ENCODE assay signal across 8 cellular contexts in genomic region chr5:5421149-5421960, GRCh38. TPM values are rescaled to one million over a fixed set of nuclear protein-coding genes. Genes with fewer than 3 reads are reported as not detected.
DNase-seq lines count a peak whose midpoint lies in the region; ATAC-seq, FAIRE-seq and TF ChIP-seq lines count a peak whose summit lies in the region.

No MANE protein-coding gene starts in this region.

- H2AFZ ChIP-seq in OCI-LY7 (ENCODE audit: low read length) = peak overlapping the region; percentile 75; the same call in 1 of the 2 replicates
- H2AFZ ChIP-seq in GM12878 (ENCODE audit: control insufficient read depth, low read depth, low read length) = peak overlapping the region; percentile 95
- H2AFZ ChIP-seq in HepG2 (ENCODE audit: low read length) = peak overlapping the region; percentile 82

- TF ChIP-seq CTCF in OCI-LY7 (conservative IDR thresholded peaks at IDR 0.05; ENCODE audit: low read length) (no peak), GM12878 (IDR thresholded peaks at IDR 0.05 in 2 of 3, conservative IDR thresholded peaks at IDR 0.05 in 1 of 3; ENCODE audit: control insufficient read depth in 2 of 3, extremely low read depth in 1 of 3, insufficient read depth in 1 of 3, low read depth in 3 of 3, low read length in 3 of 3) (no peak), HepG2 (CRISPR knock-in tag; IDR thresholded peaks at IDR 0.05) (no peak), suprapubic skin (IDR thresholded peaks at IDR 0.05) (no peak)

- no peak for TF ChIP-seq RAD21 in GM12878 (IDR thresholded peaks at IDR 0.05; ENCODE audit: insufficient read depth, low read depth, low read length)
- no peak for TF ChIP-seq RAD21 in HepG2 (CRISPR knock-in tag; IDR thresholded peaks at IDR 0.05)

- FAIRE-seq in GM12878 (lab: Jason Lieb, UNC) = peak; percentile 13
- peak; percentile 34 for FAIRE-seq in HepG2 (lab: Jason Lieb, UNC)

- ATAC-seq in GM12878 = peak; percentile 24
- ATAC-seq in HepG2 = no peak
- no peak for ATAC-seq in HG02938 (IDR thresholded peaks at IDR 0.05; ENCODE audit: unreplicated experiment)

- H3K79me2 ChIP-seq in OCI-LY7 (ENCODE audit: insufficient read depth, low read depth, low read length) = peaks cover 37% of the 10 kb centered on the region
- H3K79me2 ChIP-seq in GM12878 (ENCODE audit: control insufficient read depth, insufficient read depth, low read length) = peaks cover 40% of the 10 kb centered on the region
- H3K79me2 ChIP-seq in HepG2 (ENCODE audit: insufficient read depth, low read length) = peaks cover 35% of the 10 kb centered on the region

- H3K4me1 ChIP-seq in OCI-LY7 (ENCODE audit: insufficient read depth, low read length, poor library complexity, severe bottlenecking) = peaks cover 45% of the 10 kb centered on the region
- H3K4me1 ChIP-seq in GM12878 (ENCODE audit: control insufficient read depth, insufficient read depth, low read length) = peaks cover 27% of the 10 kb centered on the region
- peaks cover 64% of the 10 kb centered on the region for H3K4me1 ChIP-seq in HepG2 (ENCODE audit: insufficient read depth, low read length)
- peaks cover 47% of the 10 kb centered on the region for H3K4me1 ChIP-seq in suprapubic skin

- in situ Hi-C loops in GM12878 (cut with MboI) (loop anchor here (5.0 kb wide), 1 partner anchor 279 kb away; the partner anchor contains the start of gene ADAMTS16), HepG2 (cut with HindIII; ENCODE audit: extremely low pct_ligation_motif_present, low pct_unique_long_range_greater_than_20kb) (loop anchor here (5.0 to 25.0 kb wide), 2 partner anchors 284 to 544 kb away; partner anchors contain the start of gene ADAMTS16)

- RAD21 ChIA-PET in GM12878 (lab: Charles Lee; ENCODE audit: unreplicated experiment) = interaction anchor here (0.8 to 1.3 kb wide), 3 partner anchors 48 to 542 kb away, joined by 3 to 5 read pairs (median 3); no protein-coding TSS in a partner anchor

- TF ChIP-seq EP300 in GM12878 (IDR thresholded peaks at IDR 0.05; ENCODE audit: borderline replicate concordance in 1 of 2, control insufficient read depth in 1 of 2, low read depth in 2 of 2, low read length in 2 of 2) (no peak), HepG2 (IDR thresholded peaks at IDR 0.05; ENCODE audit: low read depth in 2 of 2, low read length in 2 of 2) (no peak), HepG2 (CRISPR knock-in tag; IDR thresholded peaks at IDR 0.05; ENCODE audit: borderline replicate concordance) (no peak), suprapubic skin (IDR thresholded peaks at IDR 0.05) (no peak)

- CTCF ChIA-PET in OCI-LY7 (lab: Charles Lee; ENCODE audit: unreplicated experiment) (interaction anchor here (0.7 kb wide), 1 partner anchor 1119 kb away, joined by 3 read pairs; no protein-coding TSS in a partner anchor), GM12878 (lab: Yijun Ruan, JAX) (interaction anchor here (0.8 to 4.5 kb wide), 9 partner anchors 12 to 559 kb away, joined by 3 to 31 read pairs (median 3); no protein-coding TSS in a partner anchor), HepG2 (lab: Yijun Ruan, JAX; ENCODE audit: low intra/inter-chr PET ratio, low total read pairs) (interaction anchor here (2.6 kb wide), 1 partner anchor 279 kb away, joined by 22 read pairs; no protein-coding TSS in a partner anchor)

- no peak for TF ChIP-seq POLR2A in GM12878 (IDR thresholded peaks at IDR 0.05; ENCODE audit: low read depth, low read length)
- TF ChIP-seq POLR2A in HepG2 (IDR thresholded peaks at IDR 0.05; ENCODE audit: insufficient read depth in 1 of 2, low read depth in 2 of 2, low read length in 2 of 2) = no peak
- TF ChIP-seq POLR2A in suprapubic skin (IDR thresholded peaks at IDR 0.05) = no peak

- intact Hi-C loops in OCI-LY7 (cut with micrococcal nuclease; ENCODE audit: unreplicated experiment) = loop anchor here (5.0 kb wide), 3 partner anchors 331 to 1301 kb away; no protein-coding TSS in a partner anchor
- intact Hi-C loops in GM12878 (cut with micrococcal nuclease; ENCODE audit: unreplicated experiment) = loop anchor here (5.0 kb wide), 1 partner anchor 331 kb away; no protein-coding TSS in a partner anchor
- intact Hi-C loops in HepG2 (cut with micrococcal nuclease; ENCODE audit: unreplicated experiment) = loop anchor here (5.0 kb wide), 1 partner anchor 59 kb away; no protein-coding TSS in a partner anchor

- WGBS in GM12878 (ENCODE audit: insufficient coverage, insufficient replicate concordance, low lambda C conversion rate, missing lambda C conversion rate) = 4% methylated on average over 24 of the region's 24 CpGs
- 32% methylated on average over 24 of the region's 24 CpGs for WGBS in HepG2 (ENCODE audit: low lambda C conversion rate)
- WGBS in suprapubic skin = 28% methylated on average over 24 of the region's 24 CpGs

- H3K36me3 ChIP-seq in H7 (replicated peaks; ENCODE audit: control insufficient read depth, insufficient read depth, low read length) = no peaks in the 10 kb centered on the region
- peaks cover 19% of the 10 kb centered on the region for H3K36me3 ChIP-seq in OCI-LY7 (ENCODE audit: insufficient read depth, low read length)
- no peaks in the 10 kb centered on the region for H3K36me3 ChIP-seq in GM12878 (ENCODE audit: control insufficient read depth in 2 of 2, insufficient read depth in 2 of 2, low read length in 1 of 2)
- no peaks in the 10 kb centered on the region for H3K36me3 ChIP-seq in HepG2 (replicated peaks in 1 of 2; ENCODE audit: control insufficient read depth in 1 of 2, insufficient read depth in 2 of 2, low read length in 2 of 2)
- no peaks in the 10 kb centered on the region for H3K36me3 ChIP-seq in suprapubic skin

- peak; percentile 17 for DNase-seq in EH (ENCODE audit: low read depth)
- no peak for DNase-seq in H7
- peak; percentile 53 for DNase-seq in OCI-LY7 (ENCODE audit: low spot score)
- no peak for DNase-seq in GM12878 (ENCODE audit: low read depth, low spot score)
- no peak for DNase-seq in HepG2 (ENCODE audit: low spot score)
- no peak for DNase-seq in suprapubic skin (ENCODE audit: low spot score in 2 of 2)
- no peak for DNase-seq in LoVo (ENCODE audit: low spot score)

- H3K4me2 ChIP-seq in OCI-LY7 (ENCODE audit: low read length) = peak overlapping the region; percentile 84
- peak overlapping the region; percentile 97 for H3K4me2 ChIP-seq in GM12878 (ENCODE audit: control insufficient read depth, insufficient read depth)
- H3K4me2 ChIP-seq in HepG2 (ENCODE audit: low read depth, low read length) = peak overlapping the region; percentile 92

- SMC1A ChIA-PET in GM12878 (lab: Charles Lee; ENCODE audit: uncharacterized antibody, unreplicated experiment) = interaction anchor here (0.8 to 2.0 kb wide), 9 partner anchors 13 to 551 kb away, joined by 3 to 8 read pairs (median 3); no protein-coding TSS in a partner anchor

- no peaks in the 10 kb centered on the region for H3K9me2 ChIP-seq in OCI-LY7 (ENCODE audit: insufficient read depth, low read length)

- no peaks in the 10 kb centered on the region for H3K27me3 ChIP-seq in H7 (ENCODE audit: control insufficient read depth, insufficient read depth, low read length)
- no peaks in the 10 kb centered on the region for H3K27me3 ChIP-seq in GM12878 (replicated peaks in 1 of 2; ENCODE audit: control insufficient read depth in 2 of 2, insufficient read depth in 2 of 2, low read length in 1 of 2)
- H3K27me3 ChIP-seq in HepG2 (ENCODE audit: control insufficient read depth in 1 of 2, insufficient read depth in 2 of 2, low read length in 2 of 2) = no peaks in the 10 kb centered on the region
- no peaks in the 10 kb centered on the region for H3K27me3 ChIP-seq in suprapubic skin

- H3K27ac ChIP-seq in OCI-LY7 (ENCODE audit: low read depth, low read length, poor library complexity, severe bottlenecking) (peak overlapping the region; percentile 71), GM12878 (ENCODE audit: control insufficient read depth, insufficient read depth) (peak overlapping the region; percentile 94), HepG2 (ENCODE audit: extremely low read length, insufficient read depth, low read length) (peak overlapping the region; percentile 96), suprapubic skin (peak overlapping the region; percentile 94)

- peak overlapping the region; percentile 56 for H3K4me3 ChIP-seq in H7 (ENCODE audit: insufficient read depth, low read depth, low read length)
- H3K4me3 ChIP-seq in OCI-LY7 (ENCODE audit: low read depth, low read length, poor library complexity, severe bottlenecking) = peak overlapping the region; percentile 99
- H3K4me3 ChIP-seq in GM12878 = peak overlapping the region; percentile 70
- peak overlapping the region; percentile 66 to 94 (median 86) for H3K4me3 ChIP-seq in HepG2 (replicated peaks in 1 of 3; ENCODE audit: insufficient read depth in 1 of 3, low read depth in 2 of 3, low read length in 3 of 3)
- H3K4me3 ChIP-seq in suprapubic skin = peak overlapping the region; percentile 88

- BruUV-seq in OCI-LY7 (replicated peaks; lab: Mats Ljungman, UMichigan) = TSS peak; percentile 79
- BruUV-seq in GM12878 (replicated peaks; lab: Mats Ljungman, UMichigan) = TSS peak; percentile 80
- BruUV-seq in HepG2 (replicated peaks; lab: Mats Ljungman, UMichigan) = TSS peak; percentile 90

- H3K9me3 ChIP-seq in OCI-LY7 (ENCODE audit: low read length) (no peaks in the 10 kb centered on the region), GM12878 (replicated peaks; ENCODE audit: control insufficient read depth, insufficient read depth, low read length) (no peaks in the 10 kb centered on the region), HepG2 (ENCODE audit: low read length) (no peaks in the 10 kb centered on the region), suprapubic skin (no peaks in the 10 kb centered on the region)

- H4K20me1 ChIP-seq in OCI-LY7 (ENCODE audit: insufficient read depth, low read length) (peaks cover 24% of the 10 kb centered on the region), GM12878 (ENCODE audit: control insufficient read depth, insufficient read depth) (peaks cover 2% of the 10 kb centered on the region; the same call in 1 of the 2 replicates), HepG2 (ENCODE audit: insufficient read depth, low read length) (peaks cover 6% of the 10 kb centered on the region; the same call in 1 of the 2 replicates)

- H3K9ac ChIP-seq in GM12878 (ENCODE audit: control insufficient read depth, insufficient read depth, low read length) = peak overlapping the region; percentile 89
- H3K9ac ChIP-seq in HepG2 (ENCODE audit: insufficient read depth, low read depth, low read length) = peak overlapping the region; percentile 80

- POLR2A ChIA-PET in OCI-LY7 (lab: Charles Lee) (interaction anchor here (0.9 to 2.5 kb wide), 5 partner anchors 10 to 59 kb away, joined by 3 to 8 read pairs (median 5); no protein-coding TSS in a partner anchor), GM12878 (lab: Charles Lee) (interaction anchor here (1.8 kb wide), 1 partner anchor 9 kb away, joined by 3 read pairs; no protein-coding TSS in a partner anchor), HepG2 (lab: Yijun Ruan, JAX) (interaction anchor here (0.7 to 1.4 kb wide), 6 partner anchors 12 to 1212 kb away, joined by 3 to 8 read pairs (median 3); partner anchors contain the start of gene SRD5A1)

RNA-seq across cellular contexts. Expression of gene ICE1, which starts 1.1 kb away (rescaled TPM):
- total RNA-seq in H7 (2014; rRNA removed; shearing (Covaris generic)) = 20.3 and 29.4 TPM in 2 replicates
- 24.4 and 25.2 TPM in 2 replicates for total RNA-seq in OCI-LY7 (2014; rRNA removed; shearing (Covaris generic))
- 27.3 and 28.0 TPM in 2 replicates for total RNA-seq in OCI-LY7 (2022)
- 67.5 and 70.9 TPM in 2 replicates for total RNA-seq in GM12878 (2013; cell fraction: nucleolus; rRNA removed)
- 18.8 and 22.2 TPM in 2 replicates for total RNA-seq in GM12878 (2014; rRNA removed)
- total RNA-seq in GM12878 (2014; rRNA removed; fragmentation: Illumina TruSeq; extraction: Trizol) = 31.4 and 32.5 TPM in 2 replicates
- 24.4 and 26.9 TPM in 2 replicates for total RNA-seq in GM12878 (2021)
- polyA plus RNA-seq in GM12878 (2011; ENCODE audit: low read depth) = 6.3 TPM
- polyA plus RNA-seq in GM12878 (2011; rRNA removed) = 16.1 and 22.0 TPM in 2 replicates
- polyA plus RNA-seq in GM12878 (2011; cell fraction: cytosol; rRNA removed) = 8.8 and 9.3 TPM in 2 replicates
- polyA plus RNA-seq in GM12878 (2011; cell fraction: nucleus; rRNA removed) = 22.5 and 23.0 TPM in 2 replicates
- polyA plus RNA-seq in GM12878 (2012) = 8.3 and 10.2 TPM in 2 replicates
- 27.9 and 31.6 TPM in 2 replicates for polyA plus RNA-seq in GM12878 (2014; fragmentation: Illumina TruSeq; extraction: Trizol)
- polyA plus RNA-seq in GM12878 (2014; fragmentation: Nextera tagmentation; extraction: Ambion mirVana) = 1 to 10 TPM; 3.8 to 5.5 TPM
- 17.1 and 17.4 TPM in 2 replicates for polyA plus RNA-seq in GM12878 (2014; rRNA removed)
- 10 to 100 TPM; 19.0 to 20.3 TPM for polyA plus RNA-seq in GM12878 (2016; fragmentation: Nextera tagmentation; extraction: Ambion mirVana)
- polyA minus RNA-seq in GM12878 (2011; rRNA and poly(A)+ RNA removed) = 32.2 and 34.7 TPM in 2 replicates
- polyA minus RNA-seq in GM12878 (2011; cell fraction: cytosol; rRNA and poly(A)+ RNA removed) = 9.4 and 13.0 TPM in 2 replicates
- 36.1 and 53.6 TPM in 2 replicates for polyA minus RNA-seq in GM12878 (2011; cell fraction: nucleus; rRNA and poly(A)+ RNA removed)
- 27.6 and 35.2 TPM in 2 replicates for total RNA-seq in HepG2 (2016; rRNA removed; fragmentation: Illumina TruSeq; extraction: Trizol)
- 4.0 and 4.2 TPM in 2 replicates for total RNA-seq in HepG2 (2016; cell fraction: cytosol; rRNA removed; fragmentation: Illumina TruSeq; extraction: Trizol; ENCODE audit: low read depth)
- total RNA-seq in HepG2 (2016; cell fraction: insoluble cytoplasmic fraction; rRNA removed; fragmentation: Illumina TruSeq; extraction: Trizol) = 25.8 and 33.2 TPM in 2 replicates
- 8.7 and 9.3 TPM in 2 replicates for total RNA-seq in HepG2 (2016; cell fraction: membrane; rRNA removed; fragmentation: Illumina TruSeq; extraction: Trizol)
- 47.9 and 48.8 TPM in 2 replicates for total RNA-seq in HepG2 (2016; cell fraction: nucleus; rRNA removed; fragmentation: Illumina TruSeq; extraction: Trizol)
- 9.0 and 9.1 TPM in 2 replicates for polyA plus RNA-seq in HepG2 (2011; rRNA removed)
- 4.8 and 6.7 TPM in 2 replicates for polyA plus RNA-seq in HepG2 (2011; cell fraction: cytosol; rRNA removed)
- polyA plus RNA-seq in HepG2 (2011; cell fraction: nucleus; rRNA removed) = 12.3 and 13.3 TPM in 2 replicates
- polyA plus RNA-seq in HepG2 (2012) = 11.6 and 12.6 TPM in 2 replicates
- 1.4 and 1.5 TPM in 2 replicates for polyA plus RNA-seq in HepG2 (2016; cell fraction: cytosol; fragmentation: Illumina TruSeq; extraction: Trizol; ENCODE audit: low read depth)
- polyA plus RNA-seq in HepG2 (2016; cell fraction: insoluble cytoplasmic fraction; fragmentation: Illumina TruSeq; extraction: Trizol; ENCODE audit: low read depth) = 18.9 and 19.2 TPM in 2 replicates
- polyA plus RNA-seq in HepG2 (2016; cell fraction: membrane; fragmentation: Illumina TruSeq; extraction: Trizol; ENCODE audit: low read depth) = 2.9 and 3.0 TPM in 2 replicates
- polyA plus RNA-seq in HepG2 (2016; cell fraction: nucleus; fragmentation: Illumina TruSeq; extraction: Trizol; ENCODE audit: insufficient read depth, low read depth) = 30.7 and 30.8 TPM in 2 replicates
- 24.3 and 86.6 TPM in 2 replicates for polyA minus RNA-seq in HepG2 (2011; rRNA and poly(A)+ RNA removed; ENCODE audit: low replicate concordance)
- 14.2 and 14.7 TPM in 2 replicates for polyA minus RNA-seq in HepG2 (2011; cell fraction: cytosol; rRNA and poly(A)+ RNA removed)
- polyA minus RNA-seq in HepG2 (2011; cell fraction: nucleus; rRNA and poly(A)+ RNA removed) = 91.9 and 94.2 TPM in 2 replicates
- total RNA-seq in suprapubic skin = 10 to 100 TPM; 17.6 to 27.4 (median 24.1) TPM

Comparison
In these comparisons a context has a peak if more than half of its experiments do, and no peak if none do; other contexts are left out.
1. DNase-seq: peak in EH (single experiment) and OCI-LY7 (single experiment); none in H7 (single experiment), GM12878 (single experiment), HepG2 (single experiment), suprapubic skin (0 of 2) and LoVo (single experiment).
2. Peak in every context shown above with its lines, with median percentiles within 50 percentile points of each other: H3K4me3 ChIP-seq, H2AFZ ChIP-seq, H3K27ac ChIP-seq and H3K4me2 ChIP-seq.